Comparison of ENCODE assay signal across 18 cellular contexts in the genomic region with DNA sequence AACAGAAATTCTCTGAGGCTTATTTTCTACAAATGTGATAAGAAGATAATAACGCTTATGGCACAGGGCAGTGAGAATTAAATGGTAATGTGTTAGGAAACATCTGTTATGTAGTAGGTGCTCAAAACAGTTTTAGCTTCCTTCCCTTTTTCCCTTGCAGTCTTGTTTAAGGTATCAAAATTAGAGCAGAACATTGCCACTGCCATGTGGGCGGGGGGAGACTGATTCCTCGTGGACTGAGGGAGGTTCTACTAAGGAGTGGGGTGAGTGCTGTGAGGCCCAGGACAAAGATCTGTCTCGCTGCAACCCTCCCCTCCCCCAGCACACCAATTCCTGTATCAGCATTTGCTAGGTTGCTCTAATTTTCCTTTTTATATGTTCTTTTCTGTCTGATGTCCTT.
A peak's percentile ranks its signal among the peaks of the same experiment; 100 is the strongest.
DNase-seq lines count a peak whose midpoint lies in the region; ATAC-seq, FAIRE-seq and TF ChIP-seq lines count a peak whose summit lies in the region.
"Had no signal": no experiment of that assay in that cellular context is flagged by ENCODE, and none has a peak within 500 bp of the region (broad histone marks: within the 10 kb centered on the region; RNA-seq: fewer than 3 reads in every experiment).

No MANE protein-coding gene starts in this region.

- peak; percentile 69 for FAIRE-seq in D721Med (lab: Jason Lieb, UNC)
- FAIRE-seq: GM12892, GM18507, H1, K562 had no signal

- peaks cover 28 to 36% of the 10 kb centered on the region in 2 experiments for H3K4me1 ChIP-seq in neutrophil (ENCODE audit: control insufficient read depth in 1 of 2, insufficient read depth in 1 of 2, low read depth in 1 of 2, low read length in 1 of 2)
- H3K4me1 ChIP-seq in ascending aorta = no peaks in the 10 kb centered on the region

- intact Hi-C loops in ascending aorta (cut with DNase I) = no loop called here

- H3K36me3 ChIP-seq in neutrophil (no peaks in the 10 kb centered on the region), ascending aorta (no peaks in the 10 kb centered on the region)

- peak overlapping the region; percentile 59 for H3K27ac ChIP-seq in neutrophil
- no peak overlapping the region for H3K27ac ChIP-seq in ascending aorta
- H3K27ac ChIP-seq: PC-9 had no signal

- ATAC-seq in HG03139 (IDR thresholded peaks at IDR 0.05; ENCODE audit: unreplicated experiment) = no peak
- no peak for ATAC-seq in activated CD4-positive, CD25-positive, alpha-beta regulatory T cell treated with anti-CD3 and anti-CD28 coated beads, Interleukin-2, amount 50 U/mL, for 24 hours
- ATAC-seq: K562 had no signal

- no peaks in the 10 kb centered on the region for H3K9me3 ChIP-seq in neutrophil
- no peaks in the 10 kb centered on the region for H3K9me3 ChIP-seq in ascending aorta

- TF ChIP-seq CTCF in D721Med (IDR thresholded peaks at IDR 0.05; ENCODE audit: insufficient read depth, missing control alignments) (no peak), neutrophil (IDR thresholded peaks at IDR 0.05) (no peak), ascending aorta (IDR thresholded peaks at IDR 0.05) (no peak)

- DNase-seq in Ammon's horn (ENCODE audit: low spot score) = peak; percentile 16
- no peak for DNase-seq in D721Med (ENCODE audit: insufficient read length, low spot score)
- DNase-seq in OCI-M1 (lab: John Stamatoyannopoulos, UW) = peak; percentile 31
- no peak for DNase-seq in ascending aorta (ENCODE audit: low spot score in 2 of 2)
- DNase-seq: COR-L47, DMS53, MV-4-11, NCI-H1694 treated with DMSO at 0.1 percent for 48 hours, NCI-H510A, NCI-H748 treated with DMSO at 0.1 percent for 48 hours, PC-9 had no signal

- H3K4me3 ChIP-seq in neutrophil (ENCODE audit: low read depth in 1 of 2, low read length in 1 of 2) = no peak overlapping the region
- H3K4me3 ChIP-seq in ascending aorta = no peak overlapping the region
- H3K4me3 ChIP-seq: K562, PC-9 had no signal

- no peaks in the 10 kb centered on the region for H3K27me3 ChIP-seq in neutrophil
- H3K27me3 ChIP-seq in ascending aorta = no peaks in the 10 kb centered on the region

Comparison
In these comparisons a context has a peak if more than half of its experiments do, and no peak if none do; other contexts are left out.
1. DNase-seq: peak in Ammon's horn (single experiment) and OCI-M1 (single experiment); none in D721Med (single experiment) and ascending aorta (0 of 2).